ENCODE assay signal across 16 cellular contexts in the genomic region with DNA sequence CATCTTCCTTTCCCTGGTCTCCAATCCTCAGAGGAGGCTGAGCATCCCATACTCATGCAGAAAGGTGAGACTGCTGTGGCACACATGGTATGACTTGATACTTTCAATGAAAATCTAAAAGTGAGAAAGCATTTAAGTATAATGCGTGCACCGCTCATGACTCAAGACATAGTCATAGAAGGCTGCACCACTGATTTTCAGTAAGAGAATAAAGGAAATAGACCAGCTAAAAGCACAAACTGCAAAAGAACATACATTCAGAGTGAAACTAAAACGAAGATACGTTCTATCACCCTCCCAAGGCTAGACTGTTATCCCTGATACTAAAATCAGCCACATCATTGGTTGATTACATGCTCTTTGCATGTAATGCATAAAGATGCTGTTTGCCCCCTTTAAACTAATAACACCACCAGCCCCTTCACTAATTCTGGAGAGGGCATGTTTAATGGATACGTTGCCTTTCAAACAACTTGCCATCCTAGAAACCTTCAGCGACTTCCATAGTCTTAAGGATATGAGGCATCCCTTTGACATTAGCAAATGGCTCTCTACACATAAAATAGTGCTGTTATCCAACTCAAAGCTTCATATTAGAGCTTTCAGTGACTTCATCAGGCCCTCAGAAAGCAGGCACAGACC. TPM values are rescaled to one million over a fixed set of nuclear protein-coding genes. Genes with fewer than 3 reads are reported as not detected.
A peak's percentile ranks its signal among the peaks of the same experiment; 100 is the strongest.
DNase-seq lines count a peak whose midpoint lies in the region; ATAC-seq and TF ChIP-seq lines count a peak whose summit lies in the region.
"Had no signal": no experiment of that assay in that cellular context is flagged by ENCODE, and none has a peak within 500 bp of the region (broad histone marks: within the 10 kb centered on the region; RNA-seq: fewer than 3 reads in every experiment).

No MANE protein-coding gene starts in this region.

- H3K9me3 ChIP-seq in fibroblast of lung (ENCODE audit: control insufficient read depth, insufficient read depth, low read depth, low read length), result no peaks in the 10 kb centered on the region
- H3K9me3 ChIP-seq in upper lobe of left lung, result no peaks in the 10 kb centered on the region

- intact Hi-C loops in activated CD4-positive, alpha-beta T cell treated with anti-CD3 and anti-CD28 coated beads for 36 hours (cut with DNase I, micrococcal nuclease), result no loop called here

- H3K36me3 ChIP-seq in fibroblast of lung (ENCODE audit: control insufficient read depth, insufficient read depth, low read length) (no peaks in the 10 kb centered on the region), upper lobe of left lung (no peaks in the 10 kb centered on the region)

- CTCF ChIA-PET in activated CD4-positive, alpha-beta T cell treated with anti-CD3 and anti-CD28 coated beads for 36 hours (lab: Charles Lee), result no interaction called here

- no peaks in the 10 kb centered on the region for H4K20me1 ChIP-seq in fibroblast of lung (ENCODE audit: control insufficient read depth, extremely low read depth, insufficient read depth, low read length)

- peak; percentile 93 for ATAC-seq in activated CD4-positive, alpha-beta T cell treated with anti-CD3 and anti-CD28 coated beads for 36 hours
- no peak for ATAC-seq in upper lobe of left lung (ENCODE audit: low FRiP score in 2 of 2)

- POLR2A ChIA-PET in activated CD4-positive, alpha-beta T cell treated with anti-CD3 and anti-CD28 coated beads for 36 hours (lab: Charles Lee), result no interaction called here

- peak; percentile 42 for DNase-seq in activated CD4-positive, alpha-beta T cell treated with anti-CD3 and anti-CD28 coated beads for 36 hours
- DNase-seq in activated CD4-positive, alpha-beta T cell treated with anti-CD3 and anti-CD28 coated beads, Interleukin-2, amount 50 U/mL, for 1 hour, result no peak
- DNase-seq in NCI-H2227 (lab: John Stamatoyannopoulos, UW; ENCODE audit: unreplicated experiment) (peak; percentile 10), fibroblast of lung (ENCODE audit: low read depth in 2 of 2) (peak; percentile 3 to 9), skeletal muscle cell (ENCODE audit: low read depth) (no peak), GM20000 (ENCODE audit: low spot score) (no peak), activated gamma-delta T cell treated with Interleukin-2 at 50 U/mL for 16 hours (no peak), upper lobe of left lung (no peak)
- DNase-seq: activated CD8-positive, alpha-beta memory T cell treated with anti-CD3 and anti-CD28 coated beads, Interleukin-2, amount 50 U/mL, for 4 hours; effector memory CD4-positive, alpha-beta T cell; MM.1S; NCI-H226; RPMI8226 had no signal

- peaks cover 47% of the 10 kb centered on the region for H3K27me3 Mint-ChIP-seq in activated CD4-positive, alpha-beta T cell treated with anti-CD3 and anti-CD28 coated beads for 36 hours

- no peak overlapping the region for H3K27ac Mint-ChIP-seq in activated CD4-positive, alpha-beta T cell treated with anti-CD3 and anti-CD28 coated beads for 36 hours
- H3K27ac Mint-ChIP-seq: natural killer cell treated with Interleukin-12 subunit alpha and Interleukin-12 subunit beta and Interleukin-15 and Interleukin-18, amount 100 ng/mL, for 72 hours had no signal

- TF ChIP-seq CTCF in fibroblast of lung (conservative IDR thresholded peaks at IDR 0.05 in 1 of 2, IDR thresholded peaks at IDR 0.05 in 1 of 2; ENCODE audit: low read depth in 1 of 2, low read length in 2 of 2) (no peak), GM20000 (IDR thresholded peaks at IDR 0.05; ENCODE audit: extremely low read depth, missing control alignments) (no peak), upper lobe of left lung (IDR thresholded peaks at IDR 0.05) (no peak)

- no peak for TF ChIP-seq POLR2A in upper lobe of left lung (IDR thresholded peaks at IDR 0.05)

- H3K27me3 ChIP-seq in fibroblast of lung (ENCODE audit: control insufficient read depth, insufficient read depth, low read length) (peaks cover 21% of the 10 kb centered on the region), upper lobe of left lung (peaks cover 0 to 24% (median 12%) of the 10 kb centered on the region in 4 donors)

- no peak overlapping the region for H3K9ac ChIP-seq in fibroblast of lung (ENCODE audit: insufficient read depth, low read length)

- H3K36me3 Mint-ChIP-seq in activated CD4-positive, alpha-beta T cell treated with anti-CD3 and anti-CD28 coated beads for 36 hours (ENCODE audit: low read depth), result no peaks in the 10 kb centered on the region
- H3K36me3 Mint-ChIP-seq: natural killer cell treated with Interleukin-12 subunit alpha and Interleukin-12 subunit beta and Interleukin-15 and Interleukin-18, amount 100 ng/mL, for 72 hours had no signal

- no peak overlapping the region for H3K27ac ChIP-seq in fibroblast of lung (ENCODE audit: insufficient read depth, low read length)
- no peak overlapping the region for H3K27ac ChIP-seq in upper lobe of left lung

- peaks cover 11% of the 10 kb centered on the region for H3K4me1 Mint-ChIP-seq in activated CD4-positive, alpha-beta T cell treated with anti-CD3 and anti-CD28 coated beads for 36 hours

- TF ChIP-seq EP300 in upper lobe of left lung (IDR thresholded peaks at IDR 0.05), result no peak

- H3K9me3 Mint-ChIP-seq in activated CD4-positive, alpha-beta T cell treated with anti-CD3 and anti-CD28 coated beads for 36 hours (ENCODE audit: low read depth), result no peaks in the 10 kb centered on the region
- H3K9me3 Mint-ChIP-seq: natural killer cell treated with Interleukin-12 subunit alpha and Interleukin-12 subunit beta and Interleukin-15 and Interleukin-18, amount 100 ng/mL, for 72 hours had no signal

- no peaks in the 10 kb centered on the region for H3K4me1 ChIP-seq in fibroblast of lung (ENCODE audit: control insufficient read depth, extremely low read depth, insufficient read depth, low read length)
- H3K4me1 ChIP-seq in upper lobe of left lung, result peaks cover 13 to 21% (median 16%) of the 10 kb centered on the region in 4 donors

- no peaks in the 10 kb centered on the region for H3K79me2 ChIP-seq in fibroblast of lung (ENCODE audit: control insufficient read depth, insufficient read depth, low read length)

- no peak overlapping the region for H3K4me2 ChIP-seq in fibroblast of lung (ENCODE audit: extremely low read depth, insufficient read depth, low read length)

- 51 to 57% methylated on average over 6 of the region's 6 CpGs for WGBS in upper lobe of left lung, 2 donors

- H2AFZ ChIP-seq in fibroblast of lung (ENCODE audit: low read length), result no peak overlapping the region

- peak overlapping the region in 1 of 4 experiments; percentile 27 for H3K4me3 ChIP-seq in fibroblast of lung (replicated peaks in 1 of 4; ENCODE audit: control extremely low read depth in 1 of 4, insufficient read depth in 1 of 4, low read depth in 3 of 4, low read length in 4 of 4)
- peak overlapping the region; percentile 21 for H3K4me3 ChIP-seq in skeletal muscle cell (ENCODE audit: low read depth, low read length)
- no peak overlapping the region for H3K4me3 ChIP-seq in upper lobe of left lung
- H3K4me3 ChIP-seq: smooth muscle cell had no signal

- H3K4me3 Mint-ChIP-seq in activated CD4-positive, alpha-beta T cell treated with anti-CD3 and anti-CD28 coated beads for 36 hours, result no peak overlapping the region
- H3K4me3 Mint-ChIP-seq: natural killer cell treated with Interleukin-12 subunit alpha and Interleukin-12 subunit beta and Interleukin-15 and Interleukin-18, amount 100 ng/mL, for 72 hours had no signal

RNA-seq across cellular contexts. Expression of gene PLD5, which starts 2.1 kb away (rescaled TPM):
- total RNA-seq in activated CD4-positive, alpha-beta T cell treated with anti-CD3 and anti-CD28 coated beads for 36 hours, result not detected
- total RNA-seq in fibroblast of lung, result under 0.01 TPM in 1 of 2 replicates, not detected in the other
- 0.02 and 0.10 TPM in 2 replicates for polyA plus RNA-seq in fibroblast of lung
- polyA plus RNA-seq in fibroblast of lung (2012), result 0.31 TPM in 1 of 2 replicates, not detected in the other
- not detected in 2 replicates for polyA minus RNA-seq in fibroblast of lung (ENCODE audit: low replicate concordance)
- 1 to 10 TPM in 2 of 6 donors, under 1 TPM in 4; under 0.01 to 1.9 (median 0.67) TPM for total RNA-seq in upper lobe of left lung
- total RNA-seq: natural killer cell treated with Interleukin-12 subunit alpha and Interleukin-12 subunit beta and Interleukin-15 and Interleukin-18, amount 100 ng/mL, for 72 hours; T-helper 2 cell treated with Interferon-gamma antibody and Interleukin-4, amounts not matched to agents 100 ng/mL and 5 ng/mL, for 36 hours had no signal

Comparison
In these comparisons a context has a peak if more than half of its experiments do, and no peak if none do; other contexts are left out.
1. DNase-seq: peak in activated CD4-positive, alpha-beta T cell treated with anti-CD3 and anti-CD28 coated beads for 36 hours (single experiment), NCI-H2227 (single experiment) and fibroblast of lung (2 of 2); none in activated CD4-positive, alpha-beta T cell treated with anti-CD3 and anti-CD28 coated beads, Interleukin-2, amount 50 U/mL, for 1 hour (single experiment), skeletal muscle cell (single experiment), GM20000 (single experiment), activated gamma-delta T cell treated with Interleukin-2 at 50 U/mL for 16 hours (single experiment) and upper lobe of left lung (0 of 2).